ENCODE assay signal across 10 cellular contexts in the genomic region with DNA sequence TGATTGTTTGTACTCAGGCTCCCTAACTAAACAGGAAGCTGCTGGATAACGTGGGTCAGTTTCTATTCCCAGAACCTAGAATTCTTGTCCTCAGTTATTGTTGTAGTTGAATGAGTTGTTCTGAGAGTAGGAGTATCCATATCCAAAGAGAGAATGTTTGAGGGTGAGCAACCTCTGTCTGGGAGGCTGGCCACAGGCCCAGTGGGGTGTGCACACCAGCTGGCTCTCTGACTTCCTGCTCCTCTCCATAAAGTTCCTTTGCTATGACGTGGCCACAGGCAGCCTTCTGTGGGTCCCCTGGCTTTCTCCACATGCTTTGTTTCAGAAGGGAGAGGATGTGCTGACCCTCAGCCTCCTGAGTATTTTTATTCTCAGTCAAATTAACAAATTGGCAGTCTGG. TPM values are rescaled to one million over a fixed set of nuclear protein-coding genes. Genes with fewer than 3 reads are reported as not detected.
DNase-seq lines count a peak whose midpoint lies in the region; ATAC-seq and TF ChIP-seq lines count a peak whose summit lies in the region.
"Had no signal": no experiment of that assay in that cellular context is flagged by ENCODE, and none has a peak within 500 bp of the region (broad histone marks: within the 10 kb centered on the region; RNA-seq: fewer than 3 reads in every experiment).

No MANE protein-coding gene starts in this region.

- no peak overlapping the region for H4K91ac ChIP-seq in neuronal stem cell (ENCODE audit: low read depth, low read length, poor library complexity)

- no peak overlapping the region for H3K18ac ChIP-seq in neuronal stem cell (ENCODE audit: low read length)

- H3K4me2 ChIP-seq in neuronal stem cell (ENCODE audit: insufficient read depth, low read length, poor library complexity, severe bottlenecking), result no peak overlapping the region

- ATAC-seq in activated CD8-positive, alpha-beta T cell treated with anti-CD3 and anti-CD28 coated beads for 36 hours, result no peak
- ATAC-seq: effector memory CD8-positive, alpha-beta T cell had no signal

- no peak overlapping the region for H2BK5ac ChIP-seq in neuronal stem cell (ENCODE audit: low read length)

- no peak overlapping the region for H3K9ac ChIP-seq in neuronal stem cell (ENCODE audit: low read depth, low read length, poor library complexity)

- intact Hi-C loops in esophagus muscularis mucosa (cut with DNase I), result no loop called here
- intact Hi-C loops in activated CD8-positive, alpha-beta T cell treated with anti-CD3 and anti-CD28 coated beads for 36 hours (cut with micrococcal nuclease), result no loop called here

- H3K14ac ChIP-seq in neuronal stem cell (ENCODE audit: low read length), result no peak overlapping the region

- H4K8ac ChIP-seq in neuronal stem cell (ENCODE audit: low read depth, low read length), result no peak overlapping the region

- no peak for TF ChIP-seq EP300 in esophagus muscularis mucosa (IDR thresholded peaks at IDR 0.05)

- no peak overlapping the region for H2BK120ac ChIP-seq in neuronal stem cell (ENCODE audit: low read depth, low read length)

- H3K23ac ChIP-seq in neuronal stem cell (ENCODE audit: low read depth, low read length, poor library complexity), result no peak overlapping the region

- no peak overlapping the region for H3K4me3 Mint-ChIP-seq in activated CD8-positive, alpha-beta T cell treated with anti-CD3 and anti-CD28 coated beads for 36 hours
- no peak overlapping the region for H3K4me3 Mint-ChIP-seq in activated T-cell treated with anti-CD3 and anti-CD28 coated beads, Interleukin-2, amount 50 U/mL, for 24 hours
- H3K4me3 Mint-ChIP-seq: effector memory CD8-positive, alpha-beta T cell had no signal

- H3K27me3 ChIP-seq in esophagus muscularis mucosa, result no peaks in the 10 kb centered on the region
- H3K27me3 ChIP-seq in neuronal stem cell (ENCODE audit: control insufficient read depth in 3 of 3, insufficient read depth in 3 of 3, low read depth in 1 of 3, low read length in 3 of 3), result no peaks in the 10 kb centered on the region

- peaks cover 0 to 4% (median 0%) of the 10 kb centered on the region in 4 donors for H3K9me3 ChIP-seq in esophagus muscularis mucosa
- no peaks in the 10 kb centered on the region for H3K9me3 ChIP-seq in neuronal stem cell (replicated peaks in 1 of 2; ENCODE audit: control insufficient read depth in 2 of 2, insufficient read depth in 1 of 2, low read depth in 1 of 2, low read length in 2 of 2)

- H2BK15ac ChIP-seq in neuronal stem cell (ENCODE audit: low read length), result no peak overlapping the region

- H3K4me1 Mint-ChIP-seq in activated CD8-positive, alpha-beta T cell treated with anti-CD3 and anti-CD28 coated beads for 36 hours (ENCODE audit: low read depth), result no peaks in the 10 kb centered on the region
- H3K4me1 Mint-ChIP-seq in activated T-cell treated with anti-CD3 and anti-CD28 coated beads, Interleukin-2, amount 50 U/mL, for 24 hours (ENCODE audit: low read depth), result no peaks in the 10 kb centered on the region

- H3K36me3 ChIP-seq in esophagus muscularis mucosa, result no peaks in the 10 kb centered on the region
- H3K36me3 ChIP-seq in neuronal stem cell (replicated peaks in 1 of 2; ENCODE audit: control insufficient read depth in 2 of 2, insufficient read depth in 2 of 2, low read length in 2 of 2), result no peaks in the 10 kb centered on the region

- WGBS in esophagus muscularis mucosa, result 33% methylated on average over 2 of the region's 2 CpGs
- WGBS in neuronal stem cell (ENCODE audit: extremely low coverage in 2 of 2, insufficient read length in 2 of 2, insufficient replicate concordance in 1 of 2), 2 donors, result no CpG with 5 or more reads among the region's 2 CpGs

- H3K4me3 ChIP-seq in esophagus muscularis mucosa, result no peak overlapping the region
- H3K4me3 ChIP-seq in neuronal stem cell (ENCODE audit: low read length in 2 of 2), result no peak overlapping the region

- no peak overlapping the region for H2AK5ac ChIP-seq in neuronal stem cell (ENCODE audit: low read depth, low read length)

- H3K27ac ChIP-seq in esophagus muscularis mucosa (replicated peaks in 1 of 4), result no peak overlapping the region
- H3K27ac ChIP-seq in neuronal stem cell (replicated peaks; ENCODE audit: low read length), result no peak overlapping the region

- H3K4ac ChIP-seq in neuronal stem cell (ENCODE audit: low read length), result no peak overlapping the region

- no peak for TF ChIP-seq CTCF in esophagus muscularis mucosa (IDR thresholded peaks at IDR 0.05)
- TF ChIP-seq CTCF in activated CD8-positive, alpha-beta T cell treated with anti-CD3 and anti-CD28 coated beads for 36 hours (IDR thresholded peaks at IDR 0.05), result no peak

- peaks cover 2% of the 10 kb centered on the region for H3K27me3 Mint-ChIP-seq in activated CD8-positive, alpha-beta T cell treated with anti-CD3 and anti-CD28 coated beads for 36 hours
- H3K27me3 Mint-ChIP-seq in activated T-cell treated with anti-CD3 and anti-CD28 coated beads, Interleukin-2, amount 50 U/mL, for 24 hours, result no peaks in the 10 kb centered on the region

- no peaks in the 10 kb centered on the region for H3K9me3 Mint-ChIP-seq in activated CD8-positive, alpha-beta T cell treated with anti-CD3 and anti-CD28 coated beads for 36 hours
- no peaks in the 10 kb centered on the region for H3K9me3 Mint-ChIP-seq in activated T-cell treated with anti-CD3 and anti-CD28 coated beads, Interleukin-2, amount 50 U/mL, for 24 hours
- H3K9me3 Mint-ChIP-seq: effector memory CD8-positive, alpha-beta T cell had no signal

- no peaks in the 10 kb centered on the region for H3K4me1 ChIP-seq in esophagus muscularis mucosa
- peaks cover 0 to 5% of the 10 kb centered on the region in 2 donors for H3K4me1 ChIP-seq in neuronal stem cell (ENCODE audit: control insufficient read depth in 2 of 2, insufficient read depth in 1 of 2, low read depth in 1 of 2, low read length in 2 of 2)

- H2AFZ ChIP-seq in neuronal stem cell (ENCODE audit: low read length), result peak overlapping the region; percentile 81

- no peaks in the 10 kb centered on the region for H3K79me1 ChIP-seq in neuronal stem cell (ENCODE audit: low read depth, low read length)

- H3K36me3 Mint-ChIP-seq in activated CD8-positive, alpha-beta T cell treated with anti-CD3 and anti-CD28 coated beads for 36 hours (ENCODE audit: low read depth), result no peaks in the 10 kb centered on the region
- no peaks in the 10 kb centered on the region for H3K36me3 Mint-ChIP-seq in activated T-cell treated with anti-CD3 and anti-CD28 coated beads, Interleukin-2, amount 50 U/mL, for 24 hours (ENCODE audit: low read depth)

- POLR2A ChIA-PET in activated CD8-positive, alpha-beta T cell treated with anti-CD3 and anti-CD28 coated beads for 36 hours (lab: Charles Lee), result no interaction called here

- no peak overlapping the region for H2BK12ac ChIP-seq in neuronal stem cell (ENCODE audit: low read length)

- CTCF ChIA-PET in activated CD8-positive, alpha-beta T cell treated with anti-CD3 and anti-CD28 coated beads for 36 hours (lab: Charles Lee), result no interaction called here

- no peak for TF ChIP-seq POLR2A in esophagus muscularis mucosa (IDR thresholded peaks at IDR 0.05; ENCODE audit: low read depth)

- H3K27ac Mint-ChIP-seq in activated CD8-positive, alpha-beta T cell treated with anti-CD3 and anti-CD28 coated beads for 36 hours, result no peak overlapping the region
- no peak overlapping the region for H3K27ac Mint-ChIP-seq in activated T-cell treated with anti-CD3 and anti-CD28 coated beads, Interleukin-2, amount 50 U/mL, for 24 hours
- H3K27ac Mint-ChIP-seq: effector memory CD8-positive, alpha-beta T cell had no signal

- DNase-seq in DMS53 (lab: John Stamatoyannopoulos, UW) (peak; percentile 73), NCI-H774 (lab: John Stamatoyannopoulos, UW) (peak; percentile 16), esophagus muscularis mucosa (ENCODE audit: extremely low spot score) (peak; percentile 70), neuronal stem cell (ENCODE audit: low spot score) (no peak), cortex of kidney (lab: John Stamatoyannopoulos, UW) (no peak)
- no peak for DNase-seq in effector CD8-positive, alpha-beta T cell (lab: John Stamatoyannopoulos, UW)
- no peak for DNase-seq in activated CD8-positive, alpha-beta T cell treated with anti-CD3 and anti-CD28 coated beads for 36 hours
- no peak for DNase-seq in activated T-cell treated with anti-CD3 and anti-CD28 coated beads, Interleukin-2, amount 50 U/mL, for 24 hours
- DNase-seq: activated CD4-positive, alpha-beta T cell treated with anti-CD3 and anti-CD28 coated beads, Interleukin-2, amount 50 U/mL, for 1 hour; effector memory CD8-positive, alpha-beta T cell had no signal

RNA-seq across cellular contexts. Expression of a gene that starts 47.7 kb away (rescaled TPM):
- under 1 TPM; 0.19 to 0.83 (median 0.41) TPM for total RNA-seq in esophagus muscularis mucosa
- polyA plus RNA-seq in neuronal stem cell (2013, experiment 1 of 2), result 7.3 TPM
- 7.6 TPM for polyA plus RNA-seq in neuronal stem cell (2013, experiment 2 of 2)
- total RNA-seq in activated CD8-positive, alpha-beta T cell treated with anti-CD3 and anti-CD28 coated beads for 36 hours, result 1 to 10 TPM; 2.9 to 3.4 TPM

Comparison
In these comparisons a context has a peak if more than half of its experiments do, and no peak if none do; other contexts are left out.
1. DNase-seq: peak in DMS53 (single experiment), NCI-H774 (single experiment) and esophagus muscularis mucosa (single experiment); none in neuronal stem cell (single experiment), effector CD8-positive, alpha-beta T cell (single experiment), activated CD8-positive, alpha-beta T cell treated with anti-CD3 and anti-CD28 coated beads for 36 hours (single experiment), activated T-cell treated with anti-CD3 and anti-CD28 coated beads, Interleukin-2, amount 50 U/mL, for 24 hours (single experiment) and cortex of kidney (single experiment).